Comparison of ENCODE assay signal across 1 cellular context in genomic region chr9:72365525-72366256, GRCh38.
TF ChIP-seq lines count a peak whose summit lies in the region.

No MANE protein-coding gene starts in this region.

TF ChIP-seq in HepG2, 621 proteins besides CTCF, POLR2A, EP300 and RAD21 (continued from another document and continues in another):
- no peak; the same call in 1 of the 2 replicates for TF ChIP-seq ZNF800 (CRISPR knock-in tag; IDR thresholded peaks at IDR 0.05)
- TF ChIP-seq POGK (CRISPR knock-in tag; conservative IDR thresholded peaks at IDR 0.05), result peak; percentile 26; the same call in 1 of the 2 replicates
- TF ChIP-seq MBD4 (IDR thresholded peaks at IDR 0.05; ENCODE audit: borderline replicate concordance, low read length), result peak; percentile 65; the same call in 1 of the 2 replicates
- TF ChIP-seq ZNF296 (CRISPR knock-in tag; conservative IDR thresholded peaks at IDR 0.05), result no peak
- TF ChIP-seq DNMT3B (CRISPR knock-in tag; conservative IDR thresholded peaks at IDR 0.05), result no peak; the same call in 1 of the 2 replicates
- TF ChIP-seq TAF15 (IDR thresholded peaks at IDR 0.05; ENCODE audit: low read depth, low read length, poor library complexity, severe bottlenecking), result no peak
- no peak for TF ChIP-seq ZNF580 (CRISPR knock-in tag; IDR thresholded peaks at IDR 0.05; ENCODE audit: borderline replicate concordance, low read depth)
- peak; percentile 71; the same call in 1 of the 2 replicates for TF ChIP-seq ZNF253 (CRISPR knock-in tag; IDR thresholded peaks at IDR 0.05; ENCODE audit: borderline replicate concordance)
- TF ChIP-seq ZNF234 (CRISPR knock-in tag; conservative IDR thresholded peaks at IDR 0.05), result no peak
- no peak for TF ChIP-seq CERS6 (CRISPR knock-in tag; IDR thresholded peaks at IDR 0.05)
- no peak; the same call in 1 of the 2 replicates for TF ChIP-seq ZBTB43 (CRISPR knock-in tag; conservative IDR thresholded peaks at IDR 0.05)
- TF ChIP-seq IKZF5 (CRISPR knock-in tag; IDR thresholded peaks at IDR 0.05), result peak; percentile 76
- no peak for TF ChIP-seq SMAD9 (CRISPR knock-in tag; IDR thresholded peaks at IDR 0.05)
- no peak for TF ChIP-seq HNRNPLL (IDR thresholded peaks at IDR 0.05; ENCODE audit: low read depth, low read length, poor library complexity, severe bottlenecking)
- TF ChIP-seq DR1 (CRISPR knock-in tag; IDR thresholded peaks at IDR 0.05), result no peak
- TF ChIP-seq DZIP1 (CRISPR knock-in tag; IDR thresholded peaks at IDR 0.05), result no peak
- TF ChIP-seq MTF2 (CRISPR knock-in tag; IDR thresholded peaks at IDR 0.05; ENCODE audit: borderline replicate concordance), result no peak
- TF ChIP-seq SMARCE1 (IDR thresholded peaks at IDR 0.05; ENCODE audit: borderline replicate concordance), result no peak
- no peak for TF ChIP-seq ZNF549 (CRISPR knock-in tag; IDR thresholded peaks at IDR 0.05)
- no peak for TF ChIP-seq SRF (IDR thresholded peaks at IDR 0.05; ENCODE audit: low read depth, low read length)
- 0 out of 2 replicates have a peak, but pooled peaks have one; percentile 32 for TF ChIP-seq CREB3 (CRISPR knock-in tag; IDR thresholded peaks at IDR 0.05)
- TF ChIP-seq CREM (IDR thresholded peaks at IDR 0.05), result no peak
- no peak for TF ChIP-seq CREM (CRISPR knock-in tag; IDR thresholded peaks at IDR 0.05)
- no peak for TF ChIP-seq ZNF770 (CRISPR knock-in tag; IDR thresholded peaks at IDR 0.05)
- TF ChIP-seq WIZ (CRISPR knock-in tag; IDR thresholded peaks at IDR 0.05), result no peak
- TF ChIP-seq ZNF710 (CRISPR knock-in tag; IDR thresholded peaks at IDR 0.05; ENCODE audit: borderline replicate concordance), result no peak
- TF ChIP-seq ZNF768 (CRISPR knock-in tag; IDR thresholded peaks at IDR 0.05), result peak; percentile 30; the same call in 1 of the 2 replicates
- no peak for TF ChIP-seq ZFP36L2 (CRISPR knock-in tag; IDR thresholded peaks at IDR 0.05)
- TF ChIP-seq ZNF672 (CRISPR knock-in tag; IDR thresholded peaks at IDR 0.05), result no peak
- no peak for TF ChIP-seq ZNF275 (CRISPR knock-in tag; IDR thresholded peaks at IDR 0.05; ENCODE audit: borderline replicate concordance)
- TF ChIP-seq ELF4 (CRISPR knock-in tag; IDR thresholded peaks at IDR 0.05; ENCODE audit: borderline replicate concordance), result no peak
- TF ChIP-seq ZNF841 (CRISPR knock-in tag; IDR thresholded peaks at IDR 0.05; ENCODE audit: borderline replicate concordance), result no peak
- TF ChIP-seq ZBTB39 (CRISPR knock-in tag; IDR thresholded peaks at IDR 0.05), result no peak
- no peak for TF ChIP-seq TEF (CRISPR knock-in tag; IDR thresholded peaks at IDR 0.05)
- no peak for TF ChIP-seq CENPT (CRISPR knock-in tag; IDR thresholded peaks at IDR 0.05; ENCODE audit: low read depth)
- no peak for TF ChIP-seq HNF4G (IDR thresholded peaks at IDR 0.05; ENCODE audit: borderline replicate concordance, low read depth, low read length)
- no peak for TF ChIP-seq HNF4G (CRISPR knock-in tag; IDR thresholded peaks at IDR 0.05; ENCODE audit: borderline replicate concordance, low read depth)
- no peak; the same call in 1 of the 2 replicates for TF ChIP-seq ZNF724P (CRISPR knock-in tag; IDR thresholded peaks at IDR 0.05; ENCODE audit: borderline replicate concordance)
- no peak for TF ChIP-seq MEIS2 (CRISPR knock-in tag; IDR thresholded peaks at IDR 0.05)
- TF ChIP-seq MAFF (IDR thresholded peaks at IDR 0.05; ENCODE audit: low read depth, low read length), result no peak
- TF ChIP-seq SMAD1 (CRISPR knock-in tag; IDR thresholded peaks at IDR 0.05; ENCODE audit: borderline replicate concordance, low read depth), result no peak
- no peak for TF ChIP-seq ZNF335 (CRISPR knock-in tag; IDR thresholded peaks at IDR 0.05)
